Comparison of ENCODE assay signal across 15 cellular contexts in genomic region chr14:74635831-74636230, GRCh38.
"Had no signal": no experiment of that assay in that cellular context is flagged by ENCODE, and none has a peak within 500 bp of the region (broad histone marks: within the 10 kb centered on the region; RNA-seq: fewer than 3 reads in every experiment).

No MANE protein-coding gene starts in this region.

- DNase-seq: activated CD4-positive, alpha-beta memory T cell treated with anti-CD3 and anti-CD28 coated beads for 36 hours; activated T-cell treated with anti-CD3 and anti-CD28 coated beads, Interleukin-2, amount 50 U/mL, for 4 hours; effector memory CD4-positive, alpha-beta T cell; kidney glomerular epithelial cell; mucosa of descending colon; naive thymus-derived CD8-positive, alpha-beta T cell; right cardiac atrium; stimulated activated CD4-positive, alpha-beta T cell treated with anti-CD3 and anti-CD28 coated beads, Interleukin-2, amount 100 ng/mL, for 24 hours; stimulated activated naive CD4-positive, alpha-beta T cell treated with Interleukin-2 at 50 U/mL for 16 hours; upper lobe of right lung had no signal

- H3K4me3 ChIP-seq: gastroesophageal sphincter, hepatocyte, lung, mucosa of descending colon, upper lobe of right lung had no signal

- ATAC-seq: activated CD4-positive, CD25-positive, alpha-beta regulatory T cell treated with anti-CD3 and anti-CD28 coated beads, Interleukin-2, amount 50 U/mL, for 24 hours; activated T-cell treated with anti-CD3 and anti-CD28 coated beads, Interleukin-2, amount 50 U/mL, for 4 hours; gastroesophageal sphincter; mucosa of descending colon; naive thymus-derived CD8-positive, alpha-beta T cell; right cardiac atrium; upper lobe of right lung had no signal

- H3K36me3 ChIP-seq: gastroesophageal sphincter, upper lobe of right lung had no signal

- H3K27ac ChIP-seq: gastroesophageal sphincter, hepatocyte, upper lobe of right lung had no signal

- H3K27me3 ChIP-seq: hepatocyte, upper lobe of right lung had no signal

- H3K36me3 Mint-ChIP-seq: activated CD4-positive, alpha-beta memory T cell treated with anti-CD3 and anti-CD28 coated beads for 36 hours; naive thymus-derived CD8-positive, alpha-beta T cell had no signal

- H3K27me3 Mint-ChIP-seq: central memory CD8-positive, alpha-beta T cell had no signal

- H3K9me3 Mint-ChIP-seq: activated CD4-positive, alpha-beta memory T cell treated with anti-CD3 and anti-CD28 coated beads for 36 hours; activated T-cell treated with anti-CD3 and anti-CD28 coated beads, Interleukin-2, amount 50 U/mL, for 4 hours; central memory CD8-positive, alpha-beta T cell; naive thymus-derived CD8-positive, alpha-beta T cell had no signal

- H3K4me3 Mint-ChIP-seq: activated CD4-positive, alpha-beta memory T cell treated with anti-CD3 and anti-CD28 coated beads for 36 hours; activated T-cell treated with anti-CD3 and anti-CD28 coated beads, Interleukin-2, amount 50 U/mL, for 4 hours; central memory CD8-positive, alpha-beta T cell; naive thymus-derived CD8-positive, alpha-beta T cell had no signal

- H3K9me3 ChIP-seq: gastroesophageal sphincter, mucosa of descending colon, upper lobe of right lung had no signal

- H3K27ac Mint-ChIP-seq: activated CD4-positive, alpha-beta memory T cell treated with anti-CD3 and anti-CD28 coated beads for 36 hours had no signal

- H3K4me1 ChIP-seq: upper lobe of right lung had no signal
